5 cellular contexts compared by ENCODE assay signal in the genomic region with DNA sequence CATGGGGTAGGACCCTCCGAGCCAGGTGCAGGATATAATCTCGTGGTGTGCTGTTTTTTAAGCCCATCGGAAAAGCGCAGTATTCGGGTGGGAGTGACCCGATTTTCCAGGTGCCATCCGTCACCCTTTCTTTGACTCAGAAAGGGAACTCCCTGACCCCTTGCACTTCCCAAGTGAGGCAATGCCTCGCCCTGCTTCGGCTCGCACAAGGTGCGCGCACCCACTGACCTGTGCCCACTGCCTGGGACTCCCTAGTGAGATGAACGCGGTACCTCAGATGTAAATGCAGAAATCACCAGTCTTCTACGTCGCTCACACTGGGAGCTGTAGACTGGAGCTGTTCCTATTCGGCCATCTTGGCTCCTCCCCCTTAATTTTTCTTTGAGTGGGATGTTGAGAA.
DNase-seq lines count a peak whose midpoint lies in the region; ATAC-seq and TF ChIP-seq lines count a peak whose summit lies in the region.
"Not testable (repeated sequence)": the region's sequence is repeated elsewhere in the genome, so short reads cannot be mapped to it uniquely, and the experiment has no call there.

No MANE protein-coding gene starts in this region.

- BruUV-seq in PC-9 (replicated peaks; lab: Mats Ljungman, UMichigan) = not testable (repeated sequence)

- not testable (repeated sequence) for H3K9me3 ChIP-seq in PC-9 (ENCODE audit: insufficient read depth, low read depth); colonic mucosa; mucosa of descending colon

- H2AFZ ChIP-seq in PC-9 = not testable (repeated sequence)

- H3F3A ChIP-seq in PC-9 (ENCODE audit: insufficient read depth, low read depth) = not testable (repeated sequence)

- not testable (repeated sequence) for H3K27me3 ChIP-seq in PC-9 (ENCODE audit: insufficient read depth, low read depth); colonic mucosa

- DNase-seq in ELF-1 (ENCODE audit: low read depth, low spot score) (peak; percentile 13), LoVo (ENCODE audit: low spot score) (peak; percentile 11), PC-9 (peak in 1 of 2 experiments; percentile 62), colonic mucosa (peak; percentile 63), mucosa of descending colon (peak; percentile 48 to 81 (median 65))

- not testable (repeated sequence) for TF ChIP-seq CTCF in PC-9 (conservative IDR thresholded peaks at IDR 0.05); colonic mucosa (IDR thresholded peaks at IDR 0.05); mucosa of descending colon (IDR thresholded peaks at IDR 0.05)

- H3K9ac ChIP-seq in colonic mucosa (ENCODE audit: low read depth in 2 of 2, low read length in 2 of 2) = not testable (repeated sequence)

- POLR2A ChIA-PET in PC-9 (lab: Charles Lee; ENCODE audit: unreplicated experiment) = not testable (repeated sequence)

- H3K27ac ChIP-seq in PC-9, colonic mucosa: not testable (repeated sequence)

- intact Hi-C loops in PC-9 (cut with micrococcal nuclease; ENCODE audit: unreplicated experiment); colonic mucosa (cut with DNase I); mucosa of descending colon (cut with DNase I, micrococcal nuclease): not testable (repeated sequence)

- not testable (repeated sequence) for ATAC-seq in mucosa of descending colon

- H3K79me2 ChIP-seq in PC-9 (ENCODE audit: low read depth) = not testable (repeated sequence)

- H3K4me3 ChIP-seq in PC-9, colonic mucosa, mucosa of descending colon: not testable (repeated sequence)

- peak overlapping the region; percentile 19; the same call in 1 of the 2 replicates for H3K4me2 ChIP-seq in PC-9

- not testable (repeated sequence) for H4K20me1 ChIP-seq in PC-9 (ENCODE audit: insufficient read depth)

- CTCF ChIA-PET in PC-9 (lab: Charles Lee) = not testable (repeated sequence)

- H3K9me2 ChIP-seq in PC-9 (ENCODE audit: insufficient read depth) = not testable (repeated sequence)

- H3K36me3 ChIP-seq in PC-9 (ENCODE audit: low read depth); colonic mucosa; mucosa of descending colon (ENCODE audit: low read depth): not testable (repeated sequence)

- not testable (repeated sequence) for H3K4me1 ChIP-seq in PC-9 (replicated peaks; ENCODE audit: insufficient read depth); colonic mucosa; mucosa of descending colon (ENCODE audit: low read depth)
